In genomic region chr5:134873494-134873893, GRCh38 we compare ENCODE assay signal across 8 cellular contexts. TPM values are rescaled to one million over a fixed set of nuclear protein-coding genes. Genes with fewer than 3 reads are reported as not detected.
DNase-seq lines count a peak whose midpoint lies in the region; ATAC-seq and TF ChIP-seq lines count a peak whose summit lies in the region.

No MANE protein-coding gene starts in this region.

- H3K4me1 Mint-ChIP-seq in activated B cell treated with CpG ODN at 0.5 μM for 24 hours (peaks cover 32% of the 10 kb centered on the region), glutamatergic neuron (ENCODE audit: low read depth, unreplicated experiment) (peaks cover 7% of the 10 kb centered on the region)
- H3K4me1 Mint-ChIP-seq in stimulated activated naive B cell treated with anti-CD40 and anti-IgM and Interleukin-4, amounts not matched to agents 10 μg/mL and 1 μg/mL and 100 μg/mL, for 72 hours = peaks cover 25 to 43% of the 10 kb centered on the region in 2 donors

- DNase-seq in DMS53 (lab: John Stamatoyannopoulos, UW) = peak; percentile 46
- no peak for DNase-seq in DMS53 treated with DMSO at 0.1 percent for 48 hours (lab: John Stamatoyannopoulos, UW; ENCODE audit: unreplicated experiment)
- no peak for DNase-seq in activated B cell treated with CpG ODN at 0.5 μM for 24 hours
- DNase-seq in glutamatergic neuron = no peak
- DNase-seq in stimulated activated naive B cell treated with anti-CD40 and anti-IgM and Interleukin-4, amounts not matched to agents 10 μg/mL and 1 μg/mL and 100 μg/mL, for 72 hours = no peak
- no peak for DNase-seq in omental fat pad (ENCODE audit: low spot score)
- DNase-seq in effector CD8-positive, alpha-beta T cell (lab: John Stamatoyannopoulos, UW) = no peak

- ATAC-seq in activated B cell treated with CpG ODN at 0.5 μM for 24 hours (ENCODE audit: low read depth) = no peak
- peak in 1 of 2 donors; percentile 14 for ATAC-seq in stimulated activated naive B cell treated with anti-CD40 and anti-IgM and Interleukin-4, amounts not matched to agents 10 μg/mL and 1 μg/mL and 100 μg/mL, for 72 hours (replicated peaks)
- ATAC-seq in omental fat pad (ENCODE audit: low FRiP score) = no peak
- ATAC-seq in GM18517 (IDR thresholded peaks at IDR 0.05; ENCODE audit: unreplicated experiment) = no peak

- H3K36me3 Mint-ChIP-seq in activated B cell treated with CpG ODN at 0.5 μM for 24 hours (ENCODE audit: low read depth) (peaks cover 13% of the 10 kb centered on the region), glutamatergic neuron (ENCODE audit: unreplicated experiment) (no peaks in the 10 kb centered on the region)
- peaks cover 6 to 17% of the 10 kb centered on the region in 2 donors for H3K36me3 Mint-ChIP-seq in stimulated activated naive B cell treated with anti-CD40 and anti-IgM and Interleukin-4, amounts not matched to agents 10 μg/mL and 1 μg/mL and 100 μg/mL, for 72 hours

- H3K4me3 Mint-ChIP-seq in activated B cell treated with CpG ODN at 0.5 μM for 24 hours (peak overlapping the region; percentile 95), glutamatergic neuron (ENCODE audit: unreplicated experiment) (peak overlapping the region; percentile 97)
- peak overlapping the region; percentile 99 to 100 for H3K4me3 Mint-ChIP-seq in stimulated activated naive B cell treated with anti-CD40 and anti-IgM and Interleukin-4, amounts not matched to agents 10 μg/mL and 1 μg/mL and 100 μg/mL, for 72 hours

- H3K27me3 Mint-ChIP-seq in activated B cell treated with CpG ODN at 0.5 μM for 24 hours (no peaks in the 10 kb centered on the region), glutamatergic neuron (ENCODE audit: unreplicated experiment) (peaks cover 6% of the 10 kb centered on the region)
- no peaks in the 10 kb centered on the region for H3K27me3 Mint-ChIP-seq in stimulated activated naive B cell treated with anti-CD40 and anti-IgM and Interleukin-4, amounts not matched to agents 10 μg/mL and 1 μg/mL and 100 μg/mL, for 72 hours

- no peak for TF ChIP-seq CTCF in activated B cell treated with CpG ODN at 0.5 μM for 24 hours (IDR thresholded peaks at IDR 0.05)
- TF ChIP-seq CTCF in glutamatergic neuron (IDR thresholded peaks at IDR 0.05; ENCODE audit: partially characterized antibody, unreplicated experiment) = no peak
- TF ChIP-seq CTCF in omental fat pad (IDR thresholded peaks at IDR 0.05) = no peak

- POLR2A ChIA-PET in activated B cell treated with CpG ODN at 0.5 μM for 24 hours (lab: Charles Lee) = interaction anchor here (0.8 to 3.3 kb wide), 11 partner anchors 8 to 774 kb away, joined by 3 to 66 read pairs (median 8); partner anchors contain the start of genes C5orf24, CAMLG and PCBD2

- intact Hi-C loops in activated B cell treated with CpG ODN at 0.5 μM for 24 hours (cut with micrococcal nuclease) = no loop called here

- CTCF ChIA-PET in activated B cell treated with CpG ODN at 0.5 μM for 24 hours (lab: Charles Lee) = interaction anchor here (0.9 to 2.0 kb wide), 2 partner anchors 12 to 31 kb away, joined by 4 to 12 read pairs; partner anchors contain the start of gene PCBD2

- H3K27ac Mint-ChIP-seq in activated B cell treated with CpG ODN at 0.5 μM for 24 hours = peak overlapping the region; percentile 94
- peak overlapping the region; percentile 79 for H3K27ac Mint-ChIP-seq in glutamatergic neuron (ENCODE audit: unreplicated experiment)
- peak overlapping the region; percentile 43 for H3K27ac Mint-ChIP-seq in stimulated activated naive B cell treated with anti-CD40 and anti-IgM and Interleukin-4, amounts not matched to agents 10 μg/mL and 1 μg/mL and 100 μg/mL, for 72 hours

- H3K9me3 Mint-ChIP-seq in activated B cell treated with CpG ODN at 0.5 μM for 24 hours = no peaks in the 10 kb centered on the region
- H3K9me3 Mint-ChIP-seq in glutamatergic neuron (ENCODE audit: unreplicated experiment) = peaks cover 3% of the 10 kb centered on the region
- no peaks in the 10 kb centered on the region for H3K9me3 Mint-ChIP-seq in stimulated activated naive B cell treated with anti-CD40 and anti-IgM and Interleukin-4, amounts not matched to agents 10 μg/mL and 1 μg/mL and 100 μg/mL, for 72 hours

RNA-seq across cellular contexts. Expression of gene TXNDC15, which starts 0.7 kb away (rescaled TPM):
- total RNA-seq in activated B cell treated with CpG ODN at 0.5 μM for 24 hours = 26.6 and 30.7 TPM in 2 replicates
- 57.5 TPM for total RNA-seq in glutamatergic neuron (ENCODE audit: unreplicated experiment)
- 10 to 100 TPM; 53.4 to 78.5 (median 70.0) TPM for total RNA-seq in omental fat pad

RNA-seq across cellular contexts. Expression of gene C5orf24, which starts 27.7 kb away (rescaled TPM):
- total RNA-seq in activated B cell treated with CpG ODN at 0.5 μM for 24 hours (32.0 and 36.1 TPM in 2 replicates), glutamatergic neuron (ENCODE audit: unreplicated experiment) (43.2 TPM), omental fat pad (10 to 100 TPM; 36.1 to 56.0 (median 45.9) TPM)

RNA-seq across cellular contexts. Expression of gene PCBD2, which starts 31.4 kb away (rescaled TPM):
- total RNA-seq in activated B cell treated with CpG ODN at 0.5 μM for 24 hours (8.4 and 11.5 TPM in 2 replicates), glutamatergic neuron (ENCODE audit: unreplicated experiment) (9.9 TPM), omental fat pad (10 to 100 TPM in 1 of 4 donors, 1 to 10 TPM in 3; 5.4 to 10.3 (median 7.3) TPM)

Comparison
In these comparisons a context has a peak if more than half of its experiments do, and no peak if none do; other contexts are left out.
1. H3K27ac Mint-ChIP-seq: peak in every context shown above with its lines; median percentile 94 in activated B cell treated with CpG ODN at 0.5 μM for 24 hours; 79 in glutamatergic neuron; 43 in stimulated activated naive B cell treated with anti-CD40 and anti-IgM and Interleukin-4, amounts not matched to agents 10 μg/mL and 1 μg/mL and 100 μg/mL, for 72 hours.